ENCODE assay signal across 23 cellular contexts in genomic region chr3:175965036-175965435, GRCh38.
"Had no signal": no experiment of that assay in that cellular context is flagged by ENCODE, and none has a peak within 500 bp of the region (broad histone marks: within the 10 kb centered on the region; RNA-seq: fewer than 3 reads in every experiment).

No MANE protein-coding gene starts in this region.

- H3K36me3 ChIP-seq: heart left ventricle, left ventricle myocardium inferior, lower lobe of right lung, spleen, tibial artery had no signal

- DNase-seq: effector memory CD8-positive, alpha-beta T cell; erythroblast; foreskin melanocyte; heart left ventricle; hippocampal formation; left ventricle myocardium inferior; lower lobe of right lung; natural killer cell; posterior cingulate gyrus; spleen; stimulated activated CD4-positive, alpha-beta T cell treated with anti-CD3 and anti-CD28 coated beads, Interleukin-15, amount 100 ng/mL, for 24 hours; stimulated activated CD4-positive, alpha-beta T cell treated with anti-CD3 and anti-CD28 coated beads, Interleukin-1b, Interleukin-23, amount 100 ng/mL, for 48 hours; stimulated activated CD4-positive, alpha-beta T cell treated with anti-CD3 and anti-CD28 coated beads, Interleukin-4, amount 100 ng/mL, for 24 hours; tibial artery had no signal

- H3K27ac Mint-ChIP-seq: dendritic cell treated with granulocyte-macrophage colony-stimulating factor and Interleukin-4, amounts not matched to agents 40 ng/mL and 50 ng/mL, for 4 days; effector memory CD8-positive, alpha-beta T cell; memory B cell; mesothelial cell of epicardium; natural killer cell; stimulated activated memory B cell treated with anti-CD40 and anti-IgM and Interleukin-4, amounts not matched to agents 10 μg/mL and 1 μg/mL and 100 μg/mL, for 72 hours; stimulated activated naive CD8-positive, alpha-beta T cell treated with anti-CD3 and anti-CD28 coated beads, Interleukin-15, Interleukin-2, amounts not matched to agents 100 ng/mL and 50 ng/mL, for 24 hours had no signal

- H3K27me3 ChIP-seq: heart left ventricle, spleen, tibial artery had no signal

- H3K27me3 Mint-ChIP-seq: dendritic cell treated with granulocyte-macrophage colony-stimulating factor and Interleukin-4, amounts not matched to agents 40 ng/mL and 50 ng/mL, for 4 days; effector memory CD8-positive, alpha-beta T cell; stimulated activated memory B cell treated with anti-CD40 and anti-IgM and Interleukin-4, amounts not matched to agents 10 μg/mL and 1 μg/mL and 100 μg/mL, for 72 hours; stimulated activated naive CD8-positive, alpha-beta T cell treated with anti-CD3 and anti-CD28 coated beads, Interleukin-15, Interleukin-2, amounts not matched to agents 100 ng/mL and 50 ng/mL, for 24 hours had no signal

- ATAC-seq: effector memory CD8-positive, alpha-beta T cell; heart left ventricle; lower lobe of right lung; natural killer cell; sciatic nerve; stimulated activated memory B cell treated with anti-CD40 and anti-IgM and Interleukin-4, amounts not matched to agents 10 μg/mL and 1 μg/mL and 100 μg/mL, for 72 hours had no signal

- H3K4me1 Mint-ChIP-seq: memory B cell; mesothelial cell of epicardium; natural killer cell; neural crest cell; stimulated activated memory B cell treated with anti-CD40 and anti-IgM and Interleukin-4, amounts not matched to agents 10 μg/mL and 1 μg/mL and 100 μg/mL, for 72 hours had no signal

- H3K36me3 Mint-ChIP-seq: memory B cell; stimulated activated memory B cell treated with anti-CD40 and anti-IgM and Interleukin-4, amounts not matched to agents 10 μg/mL and 1 μg/mL and 100 μg/mL, for 72 hours had no signal

- H3K27ac ChIP-seq: heart left ventricle, left ventricle myocardium inferior, lower lobe of right lung, spleen, tibial artery had no signal

- H3K4me3 Mint-ChIP-seq: dendritic cell treated with granulocyte-macrophage colony-stimulating factor and Interleukin-4, amounts not matched to agents 40 ng/mL and 50 ng/mL, for 4 days; effector memory CD8-positive, alpha-beta T cell; memory B cell; mesothelial cell of epicardium; natural killer cell; neural crest cell; stimulated activated memory B cell treated with anti-CD40 and anti-IgM and Interleukin-4, amounts not matched to agents 10 μg/mL and 1 μg/mL and 100 μg/mL, for 72 hours; stimulated activated naive CD8-positive, alpha-beta T cell treated with anti-CD3 and anti-CD28 coated beads, Interleukin-15, Interleukin-2, amounts not matched to agents 100 ng/mL and 50 ng/mL, for 24 hours had no signal

- FAIRE-seq: endothelial cell of umbilical vein, islet of Langerhans had no signal

- H3K4me1 ChIP-seq: heart left ventricle, left ventricle myocardium inferior, lower lobe of right lung, spleen, tibial artery had no signal

- H3K4me3 ChIP-seq: heart left ventricle, left ventricle myocardium inferior, lower lobe of right lung, spleen, tibial artery had no signal
